ENCODE assay signal across 20 cellular contexts in genomic region chr15:95416576-95416975, GRCh38.
"Had no signal": no experiment of that assay in that cellular context is flagged by ENCODE, and none has a peak within 500 bp of the region (broad histone marks: within the 10 kb centered on the region; RNA-seq: fewer than 3 reads in every experiment).

No MANE protein-coding gene starts in this region.

- H3K27ac Mint-ChIP-seq: activated naive CD8-positive, alpha-beta T cell; activated T-helper 1 cell treated with anti-CD3 and anti-CD28 coated beads, Interleukin-12 subunit alpha, Interleukin-12 subunit beta, Interleukin-2, Interleukin-4 antibody, amounts not matched to agents 30 ng/mL and 10 ng/mL and 1 ng/mL, durations not matched to agents 14 hours and 24 hours and 36 hours; natural killer cell treated with Interleukin-12 subunit alpha and Interleukin-12 subunit beta and Interleukin-15 and Interleukin-18, amount 100 ng/mL, for 72 hours; stimulated activated naive CD8-positive, alpha-beta T cell treated with anti-CD3 and anti-CD28 coated beads, Interleukin-15, Interleukin-2, amounts not matched to agents 100 ng/mL and 50 ng/mL, for 24 hours; T-helper 17 cell had no signal

- H3K9me3 ChIP-seq: lower lobe of right lung had no signal

- H3K4me3 ChIP-seq: lower lobe of right lung, SJSA1, upper lobe of left lung had no signal

- H3K27ac ChIP-seq: lower lobe of right lung, SJSA1, WERI-Rb-1 had no signal

- H3K36me3 ChIP-seq: lower lobe of right lung, SJSA1, upper lobe of left lung, WERI-Rb-1 had no signal

- H3K4me3 Mint-ChIP-seq: activated naive CD8-positive, alpha-beta T cell; activated T-helper 1 cell treated with anti-CD3 and anti-CD28 coated beads, Interleukin-12 subunit alpha, Interleukin-12 subunit beta, Interleukin-2, Interleukin-4 antibody, amounts not matched to agents 30 ng/mL and 10 ng/mL and 1 ng/mL, durations not matched to agents 14 hours and 24 hours and 36 hours; brain; natural killer cell treated with Interleukin-12 subunit alpha and Interleukin-12 subunit beta and Interleukin-15 and Interleukin-18, amount 100 ng/mL, for 72 hours; stimulated activated naive CD8-positive, alpha-beta T cell treated with anti-CD3 and anti-CD28 coated beads, Interleukin-15, Interleukin-2, amounts not matched to agents 100 ng/mL and 50 ng/mL, for 24 hours; T-helper 17 cell had no signal

- ATAC-seq: lower lobe of right lung; natural killer cell treated with Interleukin-12 subunit alpha and Interleukin-12 subunit beta and Interleukin-15 and Interleukin-18, amount 100 ng/mL, for 72 hours; T-helper 17 cell had no signal

- H3K27me3 Mint-ChIP-seq: activated naive CD8-positive, alpha-beta T cell; stimulated activated naive CD8-positive, alpha-beta T cell treated with anti-CD3 and anti-CD28 coated beads, Interleukin-15, Interleukin-2, amounts not matched to agents 100 ng/mL and 50 ng/mL, for 24 hours; T-helper 17 cell had no signal

- DNase-seq: activated CD4-positive, alpha-beta T cell treated with anti-CD3 and anti-CD28 coated beads, Interleukin-2, amount 50 U/mL, for 48 hours; activated T-cell treated with anti-CD3 and anti-CD28 coated beads for 4 hours; amygdala; central memory CD4-positive, alpha-beta T cell; cortex of kidney; effector CD4-positive, alpha-beta T cell; lower lobe of right lung; occipital lobe; posterior cingulate gyrus; stimulated activated CD4-positive, alpha-beta T cell treated with anti-CD3 and anti-CD28 coated beads, Interleukin-12 subunit alpha, Interleukin-12 subunit beta, amount 100 ng/mL, for 4 hours; stimulated activated CD4-positive, alpha-beta T cell treated with anti-CD3 and anti-CD28 coated beads, Interleukin-1b, Interleukin-23, amount 100 ng/mL, for 48 hours; T-helper 17 cell; upper lobe of left lung; WERI-Rb-1 had no signal

- H3K27me3 ChIP-seq: SJSA1, upper lobe of left lung had no signal

- H3K4me1 Mint-ChIP-seq: T-helper 17 cell had no signal

- H3K36me3 Mint-ChIP-seq: brain had no signal

- H3K4me1 ChIP-seq: lower lobe of right lung, SJSA1, upper lobe of left lung had no signal
